In genomic region chr10:79196470-79197461, GRCh38 we compare ENCODE assay signal across 1 cellular context.
TF ChIP-seq lines count a peak whose summit lies in the region.

No MANE protein-coding gene starts in this region.

TF ChIP-seq in K562, 482 proteins besides CTCF, POLR2A, EP300 and RAD21 (continued from another document and continues in another):
- TF ChIP-seq MAX (CRISPR knock-in tag; IDR thresholded peaks at IDR 0.05) (0 out of 2 replicates have a peak, but pooled peaks have one; percentile 21), DMBX1 (CRISPR knock-in tag; IDR thresholded peaks at IDR 0.05; ENCODE audit: borderline replicate concordance) (no peak), GTF2B (IDR thresholded peaks at IDR 0.05; ENCODE audit: extremely low read depth, insufficient read length) (no peak), ERF (CRISPR knock-in tag; IDR thresholded peaks at IDR 0.05) (no peak), IRF1 (CRISPR knock-in tag; IDR thresholded peaks at IDR 0.05; ENCODE audit: borderline replicate concordance) (no peak), JUND (IDR thresholded peaks at IDR 0.05; ENCODE audit: borderline replicate concordance, low read depth, low read length) (0 out of 2 replicates have a peak, but pooled peaks have one; percentile 11), JUND (tag; IDR thresholded peaks at IDR 0.05; ENCODE audit: borderline replicate concordance, low read depth, low read length) (peak; percentile 21; the same call in 1 of the 3 replicates), ZNF3 (CRISPR knock-in tag; IDR thresholded peaks at IDR 0.05) (no peak), MCM7 (IDR thresholded peaks at IDR 0.05) (no peak), RUNX1 (IDR thresholded peaks at IDR 0.05; ENCODE audit: low read depth) (no peak), MYC (IDR thresholded peaks at IDR 0.05; ENCODE audit: low read depth, low read length) (0 out of 2 replicates have a peak, but pooled peaks have one; percentile 38), MYC (CRISPR knock-in tag; IDR thresholded peaks at IDR 0.05; ENCODE audit: borderline replicate concordance, low read depth) (no peak), SMAD1 (IDR thresholded peaks at IDR 0.05; ENCODE audit: low read depth, low read length, partially characterized antibody) (no peak), PRDM10 (IDR thresholded peaks at IDR 0.05; ENCODE audit: partially characterized antibody) (no peak), DLX4 (CRISPR knock-in tag; IDR thresholded peaks at IDR 0.05) (no peak), SMC3 (conservative IDR thresholded peaks at IDR 0.05; ENCODE audit: insufficient read depth, low read depth, low read length) (peak; percentile 95), TCF15 (CRISPR knock-in tag; IDR thresholded peaks at IDR 0.05) (no peak), ZNF444 (CRISPR knock-in tag; IDR thresholded peaks at IDR 0.05) (no peak), PRPF4 (IDR thresholded peaks at IDR 0.05; ENCODE audit: insufficient read depth, low read depth, low read length, poor library complexity, severe bottlenecking) (no peak), NR2C2 (CRISPR knock-in tag; IDR thresholded peaks at IDR 0.05) (no peak), NR2C2 (tag; IDR thresholded peaks at IDR 0.05) (no peak), TEAD4 (IDR thresholded peaks at IDR 0.05; ENCODE audit: low read length) (no peak), TEAD4 (CRISPR knock-in tag; IDR thresholded peaks at IDR 0.05; ENCODE audit: borderline replicate concordance) (no peak), VEZF1 (CRISPR knock-in tag; IDR thresholded peaks at IDR 0.05) (0 out of 2 replicates have a peak, but pooled peaks have one; percentile 22), HMGXB4 (CRISPR knock-in tag; IDR thresholded peaks at IDR 0.05) (no peak), ID3 (CRISPR knock-in tag; IDR thresholded peaks at IDR 0.05) (no peak), ID3 (tag; IDR thresholded peaks at IDR 0.05) (no peak), HMGN3 (IDR thresholded peaks at IDR 0.05; ENCODE audit: borderline replicate concordance, extremely low read depth, insufficient read length, low read depth, low read length) (no peak), POLR2G (IDR thresholded peaks at IDR 0.05; ENCODE audit: low read depth, low read length) (no peak), KAT8 (IDR thresholded peaks at IDR 0.05; ENCODE audit: low read depth) (no peak), ZBTB2 (IDR thresholded peaks at IDR 0.05) (0 out of 2 replicates have a peak, but pooled peaks have one; percentile 22), CXXC5 (CRISPR knock-in tag; IDR thresholded peaks at IDR 0.05) (no peak), ZBTB49 (CRISPR knock-in tag; IDR thresholded peaks at IDR 0.05; ENCODE audit: borderline replicate concordance) (no peak), ADNP (tag; IDR thresholded peaks at IDR 0.05) (no peak), THRB (CRISPR knock-in tag; conservative IDR thresholded peaks at IDR 0.05) (no peak), NR4A1 (CRISPR knock-in tag; IDR thresholded peaks at IDR 0.05) (no peak), NR4A1 (tag; IDR thresholded peaks at IDR 0.05) (0 out of 2 replicates have a peak, but pooled peaks have one; percentile 41), BCLAF1 (IDR thresholded peaks at IDR 0.05; ENCODE audit: borderline replicate concordance in 1 of 2, control insufficient read depth in 1 of 2, low read depth in 2 of 2, low read length in 1 of 2) (no peak), EGR1 (conservative IDR thresholded peaks at IDR 0.05) (no peak), SREBF1 (IDR thresholded peaks at IDR 0.05; ENCODE audit: borderline replicate concordance, low read depth, low read length) (no peak), MCM3 (IDR thresholded peaks at IDR 0.05) (no peak), USF2 (CRISPR knock-in tag; IDR thresholded peaks at IDR 0.05) (no peak)
